In genomic region chr2:131528981-131529863, GRCh38 we compare ENCODE assay signal across 9 cellular contexts. TPM values are rescaled to one million over a fixed set of nuclear protein-coding genes. Genes with fewer than 3 reads are reported as not detected.
DNase-seq lines count a peak whose midpoint lies in the region; ATAC-seq, FAIRE-seq and TF ChIP-seq lines count a peak whose summit lies in the region.
"Not testable (repeated sequence)": the region's sequence is repeated elsewhere in the genome, so short reads cannot be mapped to it uniquely, and the experiment has no call there.
"Had no signal": no experiment of that assay in that cellular context is flagged by ENCODE, and none has a peak within 500 bp of the region (broad histone marks: within the 10 kb centered on the region; RNA-seq: fewer than 3 reads in every experiment).

No MANE protein-coding gene starts in this region.

- H3K4me1 Mint-ChIP-seq in IgD-negative memory B cell = not testable (repeated sequence)
- peaks cover 20% of the 10 kb centered on the region for H3K4me1 Mint-ChIP-seq in activated CD8-positive, alpha-beta memory T cell treated with anti-CD3 and anti-CD28 coated beads, Interleukin-2, amount 10 ng/mL, durations not matched to agents 7 days and 5 days
- peaks cover 0 to 15% (median 6%) of the 10 kb centered on the region in 7 donors for H3K4me1 Mint-ChIP-seq in naive thymus-derived CD4-positive, alpha-beta T cell

- not testable (repeated sequence) for H3K27me3 Mint-ChIP-seq in IgD-negative memory B cell; activated CD8-positive, alpha-beta memory T cell treated with anti-CD3 and anti-CD28 coated beads, Interleukin-2, amount 10 ng/mL, durations not matched to agents 7 days and 5 days; naive thymus-derived CD4-positive, alpha-beta T cell

- not testable (repeated sequence) for TF ChIP-seq CTCF in GM20000 (IDR thresholded peaks at IDR 0.05; ENCODE audit: extremely low read depth, missing control alignments); esophagus squamous epithelium (IDR thresholded peaks at IDR 0.05)

- H3K27me3 ChIP-seq in esophagus squamous epithelium; naive thymus-derived CD4-positive, alpha-beta T cell (ENCODE audit: control insufficient read depth in 2 of 2, insufficient read depth in 2 of 2, low read length in 2 of 2); thymus (ENCODE audit: control insufficient read depth, insufficient read depth): not testable (repeated sequence)

- POLR2A ChIA-PET in naive thymus-derived CD4-positive, alpha-beta T cell (lab: Charles Lee) = not testable (repeated sequence)

- peak overlapping the region in 1 of 3 donors; percentile 64 for H3K27ac Mint-ChIP-seq in IgD-negative memory B cell
- not testable (repeated sequence) for H3K27ac Mint-ChIP-seq in activated CD8-positive, alpha-beta memory T cell treated with anti-CD3 and anti-CD28 coated beads, Interleukin-2, amount 10 ng/mL, durations not matched to agents 7 days and 5 days
- H3K27ac Mint-ChIP-seq in naive thymus-derived CD4-positive, alpha-beta T cell = peak overlapping the region in 3 of 9 donors; percentile 3 to 68 (median 62)

- 52 to 80% methylated on average over 1 to 10 of the region's 26 CpGs for WGBS in esophagus squamous epithelium, 2 donors
- 65% methylated on average over 25 of the region's 26 CpGs for whole genome bisulfite sequencing in thymus

- H3K36me3 Mint-ChIP-seq in IgD-negative memory B cell; activated CD8-positive, alpha-beta memory T cell treated with anti-CD3 and anti-CD28 coated beads, Interleukin-2, amount 10 ng/mL, durations not matched to agents 7 days and 5 days; naive thymus-derived CD4-positive, alpha-beta T cell: not testable (repeated sequence)

- peak; percentile 87 for FAIRE-seq in GM12892 (lab: Jason Lieb, UNC)

- not testable (repeated sequence) for H3K9me3 Mint-ChIP-seq in IgD-negative memory B cell; activated CD8-positive, alpha-beta memory T cell treated with anti-CD3 and anti-CD28 coated beads, Interleukin-2, amount 10 ng/mL, durations not matched to agents 7 days and 5 days (ENCODE audit: low read depth); naive thymus-derived CD4-positive, alpha-beta T cell

- TF ChIP-seq POLR2A in GM12892 (IDR thresholded peaks at IDR 0.05; ENCODE audit: low read depth, low read length); esophagus squamous epithelium (IDR thresholded peaks at IDR 0.05): not testable (repeated sequence)

- intact Hi-C loops in esophagus squamous epithelium (cut with DNase I) = not testable (repeated sequence)
- intact Hi-C loops in naive thymus-derived CD4-positive, alpha-beta T cell (cut with micrococcal nuclease) = loop anchor here (10.0 kb wide), 2 partner anchors 114 to 146 kb away; no protein-coding TSS in a partner anchor

- DNase-seq in GM12892 (ENCODE audit: insufficient read length); activated CD8-positive, alpha-beta memory T cell treated with anti-CD3 and anti-CD28 coated beads, Interleukin-2, amount 10 ng/mL, durations not matched to agents 7 days and 5 days; esophagus squamous epithelium (lab: John Stamatoyannopoulos, UW): not testable (repeated sequence)
- peak; percentile 50 for DNase-seq in GM20000 (ENCODE audit: low spot score)
- DNase-seq in naive thymus-derived CD4-positive, alpha-beta T cell = peak in 1 of 9 donors; percentile 10

- H3K27ac ChIP-seq in esophagus squamous epithelium; naive thymus-derived CD4-positive, alpha-beta T cell (ENCODE audit: low read depth, low read length); thymus (ENCODE audit: low read depth): not testable (repeated sequence)

- peaks cover 0 to 22% (median 3%) of the 10 kb centered on the region in 3 donors for H3K4me1 ChIP-seq in esophagus squamous epithelium
- not testable (repeated sequence) for H3K4me1 ChIP-seq in naive thymus-derived CD4-positive, alpha-beta T cell (ENCODE audit: control insufficient read depth in 2 of 2, insufficient read depth in 2 of 2, low read length in 2 of 2); thymus (ENCODE audit: control insufficient read depth, insufficient read depth, low read length)

- not testable (repeated sequence) for H3K36me3 ChIP-seq in esophagus squamous epithelium; naive thymus-derived CD4-positive, alpha-beta T cell (ENCODE audit: control insufficient read depth in 2 of 3, insufficient read depth in 3 of 3, low read length in 3 of 3); thymus (ENCODE audit: control insufficient read depth, insufficient read depth)

- not testable (repeated sequence) for H3K9me3 ChIP-seq in esophagus squamous epithelium; naive thymus-derived CD4-positive, alpha-beta T cell (ENCODE audit: control insufficient read depth in 2 of 3, low read length in 3 of 3); thymus (ENCODE audit: control insufficient read depth)

- peak; percentile 68 for ATAC-seq in HG02885 (IDR thresholded peaks at IDR 0.05; ENCODE audit: poor library complexity, unreplicated experiment)
- ATAC-seq in activated CD8-positive, alpha-beta memory T cell treated with anti-CD3 and anti-CD28 coated beads, Interleukin-2, amount 10 ng/mL, durations not matched to agents 7 days and 5 days = peak; percentile 17
- ATAC-seq in naive thymus-derived CD4-positive, alpha-beta T cell = not testable (repeated sequence)

- peak overlapping the region in 3 of 4 donors; percentile 31 to 63 (median 43) for H3K4me3 ChIP-seq in esophagus squamous epithelium
- H3K4me3 ChIP-seq in naive thymus-derived CD4-positive, alpha-beta T cell (ENCODE audit: low read length) = not testable (repeated sequence)
- H3K4me3 ChIP-seq in thymus (ENCODE audit: low read length) = peak overlapping the region; percentile 25

- CTCF ChIA-PET in activated CD8-positive, alpha-beta memory T cell treated with anti-CD3 and anti-CD28 coated beads, Interleukin-2, amount 10 ng/mL, durations not matched to agents 7 days and 5 days (lab: Charles Lee) = interaction anchor here (1.4 to 2.4 kb wide), 2 partner anchors 37 to 115 kb away, joined by 4 to 11 read pairs; partner anchors contain the start of gene MZT2A
- CTCF ChIA-PET in naive thymus-derived CD4-positive, alpha-beta T cell (lab: Charles Lee) = not testable (repeated sequence)

- H3K4me3 Mint-ChIP-seq in IgD-negative memory B cell = peak overlapping the region in 3 of 4 donors; percentile 8 to 92 (median 52)
- peak overlapping the region; percentile 58 for H3K4me3 Mint-ChIP-seq in activated CD8-positive, alpha-beta memory T cell treated with anti-CD3 and anti-CD28 coated beads, Interleukin-2, amount 10 ng/mL, durations not matched to agents 7 days and 5 days
- peak overlapping the region; percentile 60 to 91 (median 73) for H3K4me3 Mint-ChIP-seq in naive thymus-derived CD4-positive, alpha-beta T cell

RNA-seq across cellular contexts. Expression of gene CCDC74A, which starts 1.5 kb away (rescaled TPM):
- 42.7 TPM for polyA plus RNA-seq in GM12892 (2012; ENCODE audit: missing spikeins)
- polyA plus RNA-seq in IgD-negative memory B cell (not detected), thymus (35.1 TPM)
- total RNA-seq in activated CD8-positive, alpha-beta memory T cell treated with anti-CD3 and anti-CD28 coated beads, Interleukin-2, amount 10 ng/mL, durations not matched to agents 7 days and 5 days = 1 to 10 TPM; 3.0 to 4.6 TPM
- 1 to 10 TPM; 2.3 to 3.8 (median 2.7) TPM for total RNA-seq in esophagus squamous epithelium
- total RNA-seq in naive thymus-derived CD4-positive, alpha-beta T cell = 1 to 10 TPM in 1 of 5 experiments, under 1 TPM in 3, not detected in 1; 0.38 to 2.4 (median 0.71) TPM
- not detected for polyA plus RNA-seq in naive thymus-derived CD4-positive, alpha-beta T cell

RNA-seq across cellular contexts. Expression of gene MZT2A, which starts 37.0 kb away (rescaled TPM):
- 32.4 TPM for polyA plus RNA-seq in GM12892 (2012; ENCODE audit: missing spikeins)
- polyA plus RNA-seq in IgD-negative memory B cell (103 TPM), thymus (111 TPM)
- 100 to 1,000 TPM; 198 to 262 TPM for total RNA-seq in activated CD8-positive, alpha-beta memory T cell treated with anti-CD3 and anti-CD28 coated beads, Interleukin-2, amount 10 ng/mL, durations not matched to agents 7 days and 5 days
- 100 to 1,000 TPM; 101 to 169 (median 118) TPM for total RNA-seq in esophagus squamous epithelium
- 100 to 1,000 TPM in 3 of 5 experiments, 10 to 100 TPM in 2; 44.9 to 134 (median 101) TPM for total RNA-seq in naive thymus-derived CD4-positive, alpha-beta T cell
- polyA plus RNA-seq in naive thymus-derived CD4-positive, alpha-beta T cell = 100 to 1,000 TPM; 117 to 144 TPM

RNA-seq across cellular contexts. Expression of gene TUBA3D, which starts 53.3 kb away (rescaled TPM):
- 0.74 TPM for polyA plus RNA-seq in GM12892 (2012; ENCODE audit: missing spikeins)
- polyA plus RNA-seq in IgD-negative memory B cell (not detected), thymus (4.1 TPM)
- not detected for total RNA-seq in activated CD8-positive, alpha-beta memory T cell treated with anti-CD3 and anti-CD28 coated beads, Interleukin-2, amount 10 ng/mL, durations not matched to agents 7 days and 5 days
- not detected for total RNA-seq in esophagus squamous epithelium
- not detected for total RNA-seq in naive thymus-derived CD4-positive, alpha-beta T cell
- not detected for polyA plus RNA-seq in naive thymus-derived CD4-positive, alpha-beta T cell
- total RNA-seq: temporal lobe had no signal
